In genomic region chr13:99617474-99618255, GRCh38 we compare ENCODE assay signal across 8 cellular contexts. TPM values are rescaled to one million over a fixed set of nuclear protein-coding genes. Genes with fewer than 3 reads are reported as not detected.
DNase-seq lines count a peak whose midpoint lies in the region; FAIRE-seq and TF ChIP-seq lines count a peak whose summit lies in the region.

No MANE protein-coding gene starts in this region.

- no peak overlapping the region for H3K4me3 ChIP-seq in HEK293 (ENCODE audit: low read depth, low read length)
- no peak overlapping the region for H3K4me3 ChIP-seq in epithelial cell of esophagus (ENCODE audit: low read length)
- no peak overlapping the region for H3K4me3 ChIP-seq in neural progenitor cell
- no peak overlapping the region for H3K4me3 ChIP-seq in esophagus squamous epithelium
- no peak overlapping the region for H3K4me3 ChIP-seq in effector memory CD4-positive, alpha-beta T cell (ENCODE audit: insufficient read depth, low read depth, low read length, poor library complexity, severe bottlenecking)

- no peaks in the 10 kb centered on the region for H3K9me3 ChIP-seq in HEK293 (ENCODE audit: control insufficient read depth, insufficient read depth, low read depth, low read length)
- H3K9me3 ChIP-seq in neural progenitor cell (ENCODE audit: low read depth) = no peaks in the 10 kb centered on the region
- H3K9me3 ChIP-seq in esophagus squamous epithelium = no peaks in the 10 kb centered on the region
- H3K9me3 ChIP-seq in effector memory CD4-positive, alpha-beta T cell (ENCODE audit: control insufficient read depth, low read length) = no peaks in the 10 kb centered on the region

- H2AFZ ChIP-seq in neural progenitor cell (replicated peaks) = peak overlapping the region; percentile 70

- H3K79me2 ChIP-seq in neural progenitor cell (ENCODE audit: low read depth) = peaks cover 3% of the 10 kb centered on the region

- no peak; the same call in 1 of the 2 replicates for TF ChIP-seq CTCF in HEK293 (tag by site-specific recombination; IDR thresholded peaks at IDR 0.05)
- peak; percentile 64 for TF ChIP-seq CTCF in epithelial cell of esophagus (IDR thresholded peaks at IDR 0.05; ENCODE audit: insufficient read depth, low read depth, low read length, missing control alignments)
- peak; percentile 91 for TF ChIP-seq CTCF in neural progenitor cell (IDR thresholded peaks at IDR 0.05)
- TF ChIP-seq CTCF in esophagus squamous epithelium (IDR thresholded peaks at IDR 0.05) = peak in 2 of 6 experiments; percentile 34 to 40

- POLR2A ChIA-PET in HEK293 (lab: Yijun Ruan, JAX) = no interaction called here

- no peaks in the 10 kb centered on the region for H3K36me3 Mint-ChIP-seq in neural progenitor cell

- CTCF ChIA-PET in HEK293 (lab: Yijun Ruan, JAX) = interaction anchor here (0.5 to 1.6 kb wide), 12 partner anchors 10 to 894 kb away, joined by 3 to 10 read pairs (median 3); no protein-coding TSS in a partner anchor

- H3K9ac ChIP-seq in neural progenitor cell = no peak overlapping the region

- no peak for FAIRE-seq in RCC 7860 (lab: Jason Lieb, UNC)

- DNase-seq in EL (peak; percentile 49), RCC 7860 (ENCODE audit: low spot score) (peak; percentile 25), epithelial cell of esophagus (ENCODE audit: low read depth) (peak; percentile 51), neural progenitor cell (ENCODE audit: low spot score) (peak; percentile 83), esophagus squamous epithelium (lab: John Stamatoyannopoulos, UW) (no peak), GF-D8 (lab: John Stamatoyannopoulos, UW) (no peak)
- DNase-seq in effector memory CD4-positive, alpha-beta T cell = no peak

- H3K4me1 ChIP-seq in HEK293 (ENCODE audit: control insufficient read depth, insufficient read depth, low read length) (no peaks in the 10 kb centered on the region), neural progenitor cell (peaks cover 20% of the 10 kb centered on the region), esophagus squamous epithelium (peaks cover 0 to 35% (median 13%) of the 10 kb centered on the region in 3 donors)
- H3K4me1 ChIP-seq in effector memory CD4-positive, alpha-beta T cell (ENCODE audit: control insufficient read depth, insufficient read depth, low read length, poor library complexity, severe bottlenecking) = no peaks in the 10 kb centered on the region

- no peak for TF ChIP-seq POLR2A in esophagus squamous epithelium (IDR thresholded peaks at IDR 0.05)

- H3K4me2 ChIP-seq in neural progenitor cell = peak overlapping the region; percentile 34

- H3K4me3 Mint-ChIP-seq in neural progenitor cell = peak overlapping the region; percentile 66

- H3K4me1 Mint-ChIP-seq in neural progenitor cell = peaks cover 22% of the 10 kb centered on the region

- peak overlapping the region; percentile 70 for H3K27ac Mint-ChIP-seq in neural progenitor cell

- H3K27me3 Mint-ChIP-seq in neural progenitor cell (ENCODE audit: insufficient read depth, low read depth) = peaks cover 2% of the 10 kb centered on the region

- no peaks in the 10 kb centered on the region for H4K20me1 ChIP-seq in neural progenitor cell (ENCODE audit: low read depth)

- H3K27me3 ChIP-seq in neural progenitor cell (no peaks in the 10 kb centered on the region), esophagus squamous epithelium (no peaks in the 10 kb centered on the region)
- H3K27me3 ChIP-seq in effector memory CD4-positive, alpha-beta T cell (replicated peaks; ENCODE audit: control insufficient read depth, insufficient read depth, low read length, poor library complexity, severe bottlenecking) = no peaks in the 10 kb centered on the region

- H3K36me3 ChIP-seq in HEK293 (ENCODE audit: control insufficient read depth in 2 of 2, insufficient read depth in 1 of 2, low read length in 2 of 2) = no peaks in the 10 kb centered on the region
- no peaks in the 10 kb centered on the region for H3K36me3 ChIP-seq in neural progenitor cell
- no peaks in the 10 kb centered on the region for H3K36me3 ChIP-seq in esophagus squamous epithelium
- no peaks in the 10 kb centered on the region for H3K36me3 ChIP-seq in effector memory CD4-positive, alpha-beta T cell (ENCODE audit: control insufficient read depth, insufficient read depth, low read length)

- H3F3A ChIP-seq in neural progenitor cell (ENCODE audit: low read depth) = no peaks in the 10 kb centered on the region

- peaks cover 2% of the 10 kb centered on the region for H3K9me3 Mint-ChIP-seq in neural progenitor cell

- intact Hi-C loops in esophagus squamous epithelium (cut with DNase I) = no loop called here

- 54 to 72% methylated on average over 11 of the region's 11 CpGs for WGBS in esophagus squamous epithelium, 2 donors

- H3K27ac ChIP-seq in HEK293 (ENCODE audit: extremely low read depth, low read depth, low read length) (no peak overlapping the region), neural progenitor cell (no peak overlapping the region), esophagus squamous epithelium (no peak overlapping the region)
- H3K27ac ChIP-seq in effector memory CD4-positive, alpha-beta T cell (ENCODE audit: insufficient read depth, low read length, poor library complexity, severe bottlenecking) = no peak overlapping the region

TF ChIP-seq in HEK293, 187 proteins besides CTCF, POLR2A, EP300 and RAD21 (continues in another document):
- TF ChIP-seq YY1 (tag by site-specific recombination; IDR thresholded peaks at IDR 0.05) = no peak
- TF ChIP-seq ZBTB10 (tag by site-specific recombination; IDR thresholded peaks at IDR 0.05) = no peak
- TF ChIP-seq KLF1 (tag by site-specific recombination; IDR thresholded peaks at IDR 0.05) = no peak
- no peak for TF ChIP-seq HOXA7 (CRISPR knock-in tag; IDR thresholded peaks at IDR 0.05; ENCODE audit: borderline replicate concordance)
- 0 out of 2 replicates have a peak, but pooled peaks have one; percentile 28 for TF ChIP-seq SCRT1 (tag by site-specific recombination; IDR thresholded peaks at IDR 0.05; ENCODE audit: borderline replicate concordance)
- no peak for TF ChIP-seq ZNF473 (tag by site-specific recombination; IDR thresholded peaks at IDR 0.05)
- no peak for TF ChIP-seq ZBTB21 (tag by site-specific recombination; IDR thresholded peaks at IDR 0.05)
- no peak for TF ChIP-seq ZNF433 (tag by site-specific recombination; IDR thresholded peaks at IDR 0.05; ENCODE audit: low read depth)
- no peak for TF ChIP-seq FEZF1 (tag by site-specific recombination; IDR thresholded peaks at IDR 0.05)
- 0 out of 2 replicates have a peak, but pooled peaks have one; percentile 53 for TF ChIP-seq ZNF501 (tag by site-specific recombination; IDR thresholded peaks at IDR 0.05)
- no peak for TF ChIP-seq ZNF37A (tag by site-specific recombination; IDR thresholded peaks at IDR 0.05)
- TF ChIP-seq ZBTB8A (tag by site-specific recombination; IDR thresholded peaks at IDR 0.05) = peak; percentile 23; the same call in 1 of the 2 replicates
- TF ChIP-seq ZSCAN5A (tag by site-specific recombination; IDR thresholded peaks at IDR 0.05) = no peak
- TF ChIP-seq ZBTB44 (tag by site-specific recombination; IDR thresholded peaks at IDR 0.05) = 0 out of 2 replicates have a peak, but pooled peaks have one; percentile 18
- TF ChIP-seq OSR2 (tag by site-specific recombination; IDR thresholded peaks at IDR 0.05) = no peak
- TF ChIP-seq ZNF221 (tag by site-specific recombination; IDR thresholded peaks at IDR 0.05; ENCODE audit: borderline replicate concordance) = no peak
- 0 out of 2 replicates have a peak, but pooled peaks have one; percentile 42 for TF ChIP-seq ZNF660 (tag by site-specific recombination; IDR thresholded peaks at IDR 0.05)

RNA-seq across cellular contexts. Expression of gene CLYBL, which starts 11.2 kb away (rescaled TPM):
- 12.1 and 14.2 TPM in 2 replicates for total RNA-seq in neural progenitor cell (ENCODE audit: low replicate concordance)
- total RNA-seq in esophagus squamous epithelium = 10 to 100 TPM in 1 of 4 donors, 1 to 10 TPM in 3; 3.5 to 11.3 (median 6.1) TPM

Comparison
In these comparisons a context has a peak if more than half of its experiments do, and no peak if none do; other contexts are left out.
1. DNase-seq: peak in EL (single experiment), RCC 7860 (single experiment), epithelial cell of esophagus (single experiment) and neural progenitor cell (single experiment); none in esophagus squamous epithelium (single experiment), GF-D8 (single experiment) and effector memory CD4-positive, alpha-beta T cell (0 of 3).